In genomic region chr14:37172024-37172869, GRCh38 we compare ENCODE assay signal across 8 cellular contexts. TPM values are rescaled to one million over a fixed set of nuclear protein-coding genes. Genes with fewer than 3 reads are reported as not detected.
DNase-seq lines count a peak whose midpoint lies in the region; FAIRE-seq and TF ChIP-seq lines count a peak whose summit lies in the region.

Gene SLC25A21 (minus strand): TSS chr14:37172606.

- H3K4me1 ChIP-seq in iPS-15b (ENCODE audit: control insufficient read depth, insufficient read depth, low read length) (peaks cover 17% of the 10 kb centered on the region), sigmoid colon (peaks cover 0 to 20% (median 9%) of the 10 kb centered on the region in 4 donors)

- peak within 1 kb of the TSS; percentile 50 for H3K4me3 Mint-ChIP-seq in activated CD4-positive, alpha-beta memory T cell treated with anti-CD3 and anti-CD28 coated beads for 36 hours
- no peak within 1 kb of the TSS for H3K4me3 Mint-ChIP-seq in activated CD4-positive, alpha-beta memory T cell treated with anti-CD3 and anti-CD28 coated beads, Interleukin-2, amount 10 ng/mL, durations not matched to agents 7 days and 5 days

- no peaks in the 10 kb centered on the region for H3K9me3 Mint-ChIP-seq in activated CD4-positive, alpha-beta memory T cell treated with anti-CD3 and anti-CD28 coated beads for 36 hours
- peaks cover 2% of the 10 kb centered on the region for H3K9me3 Mint-ChIP-seq in activated CD4-positive, alpha-beta memory T cell treated with anti-CD3 and anti-CD28 coated beads, Interleukin-2, amount 10 ng/mL, durations not matched to agents 7 days and 5 days

- WGBS in sigmoid colon, 2 donors = 2 to 3% methylated on average over 66 of the region's 66 CpGs

- DNase-seq in activated CD4-positive, alpha-beta memory T cell treated with anti-CD3 and anti-CD28 coated beads for 36 hours = peak; percentile 17
- DNase-seq in activated CD4-positive, alpha-beta memory T cell treated with anti-CD3 and anti-CD28 coated beads, Interleukin-2, amount 10 ng/mL, durations not matched to agents 7 days and 5 days = no peak
- DNase-seq in NCI-H526 treated with DMSO at 0.1 percent for 48 hours (lab: John Stamatoyannopoulos, UW) = peak; percentile 87
- DNase-seq in bronchial epithelial cell (ENCODE audit: low read depth) = peak; percentile 76
- DNase-seq in sigmoid colon = peak; percentile 87
- no peak for DNase-seq in cerebellar nuclear complex (lab: John Stamatoyannopoulos, UW)
- DNase-seq in GF-D8 (lab: John Stamatoyannopoulos, UW) = no peak

- H3K4me1 Mint-ChIP-seq in activated CD4-positive, alpha-beta memory T cell treated with anti-CD3 and anti-CD28 coated beads for 36 hours (ENCODE audit: low read depth) = no peaks in the 10 kb centered on the region
- H3K4me1 Mint-ChIP-seq in activated CD4-positive, alpha-beta memory T cell treated with anti-CD3 and anti-CD28 coated beads, Interleukin-2, amount 10 ng/mL, durations not matched to agents 7 days and 5 days = no peaks in the 10 kb centered on the region

- TF ChIP-seq EP300 in sigmoid colon (IDR thresholded peaks at IDR 0.05) = no peak

- H3K9me3 ChIP-seq in iPS-15b (ENCODE audit: control insufficient read depth, insufficient read depth, low read length) = no peaks in the 10 kb centered on the region
- no peaks in the 10 kb centered on the region for H3K9me3 ChIP-seq in sigmoid colon

- POLR2A ChIA-PET in activated CD4-positive, alpha-beta memory T cell treated with anti-CD3 and anti-CD28 coated beads for 36 hours (lab: Charles Lee) = no interaction called here
- POLR2A ChIA-PET in activated CD4-positive, alpha-beta memory T cell treated with anti-CD3 and anti-CD28 coated beads, Interleukin-2, amount 10 ng/mL, durations not matched to agents 7 days and 5 days (lab: Charles Lee) = no interaction called here

- no peaks in the 10 kb centered on the region for H3K27me3 ChIP-seq in bronchial epithelial cell (ENCODE audit: control insufficient read depth, insufficient read depth, low read length)
- H3K27me3 ChIP-seq in iPS-15b (ENCODE audit: control insufficient read depth, insufficient read depth, low read length) = no peaks in the 10 kb centered on the region
- H3K27me3 ChIP-seq in sigmoid colon = no peaks in the 10 kb centered on the region

- intact Hi-C loops in activated CD4-positive, alpha-beta memory T cell treated with anti-CD3 and anti-CD28 coated beads for 36 hours (cut with micrococcal nuclease) = no loop called here
- intact Hi-C loops in sigmoid colon (cut with DNase I) = loop anchor here (2.0 kb wide), 1 partner anchor 25 kb away; the partner anchor contains the start of gene MIPOL1

- peak; percentile 26 to 50 for TF ChIP-seq POLR2A in sigmoid colon (IDR thresholded peaks at IDR 0.05)

- peak within 1 kb of the TSS; percentile 92 for H3K9ac ChIP-seq in iPS-15b (ENCODE audit: low read depth, low read length)

- H3K4me3 ChIP-seq in bronchial epithelial cell (ENCODE audit: low read depth, low read length) (peak within 1 kb of the TSS; percentile 81), iPS-15b (ENCODE audit: low read depth, low read length) (peak within 1 kb of the TSS; percentile 82), sigmoid colon (peak within 1 kb of the TSS; percentile 56 to 82 (median 66))

- FAIRE-seq in bronchial epithelial cell (lab: Jason Lieb, UNC) = no peak

- H3K27ac Mint-ChIP-seq in activated CD4-positive, alpha-beta memory T cell treated with anti-CD3 and anti-CD28 coated beads for 36 hours = no peak within 1 kb of the TSS
- H3K27ac Mint-ChIP-seq in activated CD4-positive, alpha-beta memory T cell treated with anti-CD3 and anti-CD28 coated beads, Interleukin-2, amount 10 ng/mL, durations not matched to agents 7 days and 5 days = no peak within 1 kb of the TSS

- TF ChIP-seq CTCF in bronchial epithelial cell (IDR thresholded peaks at IDR 0.05; ENCODE audit: insufficient read depth, low read length, severe bottlenecking) (peak; percentile 10), sigmoid colon (IDR thresholded peaks at IDR 0.05) (no peak)

- no peaks in the 10 kb centered on the region for H3K36me3 ChIP-seq in bronchial epithelial cell (ENCODE audit: control insufficient read depth, insufficient read depth, low read length)
- H3K36me3 ChIP-seq in iPS-15b (ENCODE audit: control insufficient read depth, insufficient read depth, low read length) = no peaks in the 10 kb centered on the region
- no peaks in the 10 kb centered on the region for H3K36me3 ChIP-seq in sigmoid colon

- CTCF ChIA-PET in activated CD4-positive, alpha-beta memory T cell treated with anti-CD3 and anti-CD28 coated beads for 36 hours (lab: Charles Lee) = interaction anchor here (1.2 kb wide), 1 partner anchor 22 kb away, joined by 4 read pairs; no protein-coding TSS in a partner anchor
- CTCF ChIA-PET in activated CD4-positive, alpha-beta memory T cell treated with anti-CD3 and anti-CD28 coated beads, Interleukin-2, amount 10 ng/mL, durations not matched to agents 7 days and 5 days (lab: Charles Lee) = no interaction called here

- peak within 1 kb of the TSS; percentile 89 to 92 (median 90) for H3K27ac ChIP-seq in sigmoid colon

- H3K36me3 Mint-ChIP-seq in activated CD4-positive, alpha-beta memory T cell treated with anti-CD3 and anti-CD28 coated beads for 36 hours = peaks cover 2% of the 10 kb centered on the region
- H3K36me3 Mint-ChIP-seq in activated CD4-positive, alpha-beta memory T cell treated with anti-CD3 and anti-CD28 coated beads, Interleukin-2, amount 10 ng/mL, durations not matched to agents 7 days and 5 days (ENCODE audit: low read depth) = no peaks in the 10 kb centered on the region

- peaks cover 19% of the 10 kb centered on the region for H3K27me3 Mint-ChIP-seq in activated CD4-positive, alpha-beta memory T cell treated with anti-CD3 and anti-CD28 coated beads for 36 hours
- peaks cover 12% of the 10 kb centered on the region for H3K27me3 Mint-ChIP-seq in activated CD4-positive, alpha-beta memory T cell treated with anti-CD3 and anti-CD28 coated beads, Interleukin-2, amount 10 ng/mL, durations not matched to agents 7 days and 5 days

RNA-seq across cellular contexts. Expression of gene SLC25A21, which starts in this region (rescaled TPM):
- not detected for total RNA-seq in activated CD4-positive, alpha-beta memory T cell treated with anti-CD3 and anti-CD28 coated beads for 36 hours
- not detected for total RNA-seq in activated CD4-positive, alpha-beta memory T cell treated with anti-CD3 and anti-CD28 coated beads, Interleukin-2, amount 10 ng/mL, durations not matched to agents 7 days and 5 days
- 0.53 and 0.64 TPM in 2 replicates for total RNA-seq in bronchial epithelial cell
- total RNA-seq in sigmoid colon = 1 to 10 TPM in 3 of 4 donors, under 1 TPM in 1; 0.55 to 1.5 (median 1.1) TPM
- under 1 TPM in 1 of 3 donors, not detected in 2; 0.13 TPM for polyA plus RNA-seq in sigmoid colon

Comparison
In these comparisons a context has a peak if more than half of its experiments do, and no peak if none do; other contexts are left out.
1. Peak in DNase-seq in activated CD4-positive, alpha-beta memory T cell treated with anti-CD3 and anti-CD28 coated beads for 36 hours; RNA of the gene not detected or under 1 TPM.
2. Peak in DNase-seq and H3K4me3 ChIP-seq in bronchial epithelial cell; RNA of the gene not detected or under 1 TPM.
3. DNase-seq: peak in NCI-H526 treated with DMSO at 0.1 percent for 48 hours (single experiment) and sigmoid colon (single experiment); none in activated CD4-positive, alpha-beta memory T cell treated with anti-CD3 and anti-CD28 coated beads, Interleukin-2, amount 10 ng/mL, durations not matched to agents 7 days and 5 days (single experiment), cerebellar nuclear complex (0 of 2) and GF-D8 (single experiment).
4. Peak in every context shown above with its lines, with median percentiles within 50 percentile points of each other: H3K4me3 ChIP-seq.